ENCODE assay signal across 8 cellular contexts in genomic region chr11:44565008-44565745, GRCh38. TPM values are rescaled to one million over a fixed set of nuclear protein-coding genes. Genes with fewer than 3 reads are reported as not detected.
DNase-seq lines count a peak whose midpoint lies in the region; ATAC-seq and TF ChIP-seq lines count a peak whose summit lies in the region.

CD82 (plus strand) TSS chr11:44565663; CDS start chr11:44594663, 29,000 bp downstream.

- H3K9me3 Mint-ChIP-seq in nephron progenitor cell, result no peaks in the 10 kb centered on the region
- peaks cover 9 to 13% of the 10 kb centered on the region in 2 donors for H3K9me3 Mint-ChIP-seq in stimulated activated naive CD8-positive, alpha-beta T cell treated with anti-CD3 and anti-CD28 coated beads, Interleukin-15, amount 100 ng/mL, for 72 hours

- H3K4me3 ChIP-seq in H7 (ENCODE audit: insufficient read depth, low read depth, low read length) (peak within 1 kb of the TSS; percentile 68), Loucy (ENCODE audit: low read length, poor library complexity, severe bottlenecking) (peak within 1 kb of the TSS; percentile 96), fibroblast of the aortic adventitia (ENCODE audit: low read depth, low read length) (peak within 1 kb of the TSS; percentile 63)

- H3K27me3 ChIP-seq in H7 (ENCODE audit: control insufficient read depth, insufficient read depth, low read length) (peaks cover 14% of the 10 kb centered on the region), Loucy (ENCODE audit: insufficient read depth, low read length, poor library complexity, severe bottlenecking) (no peaks in the 10 kb centered on the region)

- no peaks in the 10 kb centered on the region for H3K9me2 ChIP-seq in Loucy (replicated peaks; ENCODE audit: low read depth, low read length)

- no peak within 1 kb of the TSS for H2AFZ ChIP-seq in Loucy (ENCODE audit: low read length)

- no peak within 1 kb of the TSS for H3K27ac Mint-ChIP-seq in nephron progenitor cell
- H3K27ac Mint-ChIP-seq in stimulated activated naive CD8-positive, alpha-beta T cell treated with anti-CD3 and anti-CD28 coated beads, Interleukin-15, amount 100 ng/mL, for 72 hours, result peak within 1 kb of the TSS; percentile 22 to 81

- H3K4me2 ChIP-seq in Loucy (ENCODE audit: low read depth, low read length, poor library complexity, severe bottlenecking), result peak within 1 kb of the TSS; percentile 94

- peak within 1 kb of the TSS; percentile 66 for H3K4me3 Mint-ChIP-seq in nephron progenitor cell
- H3K4me3 Mint-ChIP-seq in stimulated activated naive CD8-positive, alpha-beta T cell treated with anti-CD3 and anti-CD28 coated beads, Interleukin-15, amount 100 ng/mL, for 72 hours, result peak within 1 kb of the TSS; percentile 88 to 92

- H3K79me2 ChIP-seq in Loucy (ENCODE audit: insufficient read depth, low read length), result peaks cover 51% of the 10 kb centered on the region

- in situ Hi-C loops in G401 (cut with HindIII; ENCODE audit: low sequenced_read_pairs), result no loop called here

- TF ChIP-seq CTCF in Loucy (conservative IDR thresholded peaks at IDR 0.05; ENCODE audit: low read length), result peak; percentile 15; the same call in 1 of the 2 replicates
- TF ChIP-seq CTCF in fibroblast of the aortic adventitia (IDR thresholded peaks at IDR 0.05; ENCODE audit: insufficient read depth, low read length), result peak; percentile 24
- TF ChIP-seq CTCF in nephron progenitor cell (IDR thresholded peaks at IDR 0.05), result peak; percentile 26

- no peaks in the 10 kb centered on the region for H3K9me3 ChIP-seq in Loucy (ENCODE audit: insufficient read depth, low read depth, low read length)

- H3K36me3 Mint-ChIP-seq in nephron progenitor cell (ENCODE audit: low read depth), result no peaks in the 10 kb centered on the region

- peaks cover 37% of the 10 kb centered on the region for H3K4me1 Mint-ChIP-seq in nephron progenitor cell
- H3K4me1 Mint-ChIP-seq in stimulated activated naive CD8-positive, alpha-beta T cell treated with anti-CD3 and anti-CD28 coated beads, Interleukin-15, amount 100 ng/mL, for 72 hours, result peaks cover 71% of the 10 kb centered on the region

- peaks cover 53% of the 10 kb centered on the region for H3K4me1 ChIP-seq in Loucy (ENCODE audit: insufficient read depth, low read length, poor library complexity, severe bottlenecking)

- H3F3A ChIP-seq in Loucy (ENCODE audit: low read depth), result 0 out of 2 replicates have a peak, but pooled peaks cover 6% of the 10 kb centered on the region

- peak; percentile 77 for ATAC-seq in stimulated activated naive CD8-positive, alpha-beta T cell treated with anti-CD3 and anti-CD28 coated beads, Interleukin-15, amount 100 ng/mL, for 72 hours

- H3K36me3 ChIP-seq in H7 (replicated peaks; ENCODE audit: control insufficient read depth, insufficient read depth, low read length), result no peaks in the 10 kb centered on the region
- H3K36me3 ChIP-seq in Loucy (ENCODE audit: insufficient read depth, low read length), result no peaks in the 10 kb centered on the region

- H3K9ac ChIP-seq in Loucy (ENCODE audit: low read depth, low read length, poor library complexity, severe bottlenecking), result peak within 1 kb of the TSS; percentile 97

- H3K27me3 Mint-ChIP-seq in nephron progenitor cell (ENCODE audit: low read depth, poor library complexity), result peaks cover 37% of the 10 kb centered on the region
- H3K27me3 Mint-ChIP-seq in stimulated activated naive CD8-positive, alpha-beta T cell treated with anti-CD3 and anti-CD28 coated beads, Interleukin-15, amount 100 ng/mL, for 72 hours, result no peaks in the 10 kb centered on the region

- peaks cover 13% of the 10 kb centered on the region for H4K20me1 ChIP-seq in Loucy (ENCODE audit: insufficient read depth, low read length, poor library complexity, severe bottlenecking)

- peak; percentile 92 for DNase-seq in G401 (ENCODE audit: low spot score)
- DNase-seq in H7, result peak; percentile 99
- DNase-seq in SHP77 (lab: John Stamatoyannopoulos, UW), result peak; percentile 96 to 99
- peak; percentile 97 for DNase-seq in activated effector memory CD4-positive, alpha-beta T cell treated with Interleukin-2 at 50 U/mL for 16 hours
- DNase-seq in fibroblast of the aortic adventitia (ENCODE audit: low read depth), result peak; percentile 94
- peak; percentile 100 for DNase-seq in nephron progenitor cell
- peak; percentile 98 to 99 for DNase-seq in stimulated activated naive CD8-positive, alpha-beta T cell treated with anti-CD3 and anti-CD28 coated beads, Interleukin-15, amount 100 ng/mL, for 72 hours

RNA-seq across cellular contexts. Expression of gene CD82, which starts in this region (rescaled TPM):
- total RNA-seq in G401 (2014; rRNA removed; shearing (Covaris generic)), result 16.1 and 18.7 TPM in 2 replicates
- 1.3 and 2.5 TPM in 2 replicates for total RNA-seq in H7 (2014; rRNA removed; shearing (Covaris generic))
- total RNA-seq in fibroblast of the aortic adventitia (ENCODE audit: low replicate concordance), result 2.6 and 4.5 TPM in 2 replicates

Comparison
In these comparisons a context has a peak if more than half of its experiments do, and no peak if none do; other contexts are left out.
1. Peak in every context shown above with its lines: DNase-seq, ATAC-seq and H3K4me3 ChIP-seq.